ENCODE assay signal across 9 cellular contexts in genomic region chr11:99424313-99425084, GRCh38.
"Had no signal": no experiment of that assay in that cellular context is flagged by ENCODE, and none has a peak within 500 bp of the region (broad histone marks: within the 10 kb centered on the region; RNA-seq: fewer than 3 reads in every experiment).

No MANE protein-coding gene starts in this region.

- H3K27ac ChIP-seq: dorsolateral prefrontal cortex had no signal

- DNase-seq: activated CD4-positive, alpha-beta T cell treated with anti-CD3 and anti-CD28 coated beads, Interleukin-2, amount 50 U/mL, for 4 hours; activated naive CD4-positive, alpha-beta T cell treated with Interleukin-2 at 50 U/mL for 16 hours; dorsolateral prefrontal cortex; hippocampal formation; nephron progenitor cell; stimulated activated naive CD4-positive, alpha-beta T cell; substantia nigra; trophoblast cell had no signal

- H3K4me3 ChIP-seq: dorsolateral prefrontal cortex had no signal

- ATAC-seq: activated T-helper 17 cell treated with anti-CD3 and anti-CD28 coated beads, Interleukin-2, amount 50 U/mL, for 72 hours had no signal

- H3K27me3 ChIP-seq: dorsolateral prefrontal cortex had no signal
